Comparison of ENCODE assay signal across 9 cellular contexts in the genomic region with DNA sequence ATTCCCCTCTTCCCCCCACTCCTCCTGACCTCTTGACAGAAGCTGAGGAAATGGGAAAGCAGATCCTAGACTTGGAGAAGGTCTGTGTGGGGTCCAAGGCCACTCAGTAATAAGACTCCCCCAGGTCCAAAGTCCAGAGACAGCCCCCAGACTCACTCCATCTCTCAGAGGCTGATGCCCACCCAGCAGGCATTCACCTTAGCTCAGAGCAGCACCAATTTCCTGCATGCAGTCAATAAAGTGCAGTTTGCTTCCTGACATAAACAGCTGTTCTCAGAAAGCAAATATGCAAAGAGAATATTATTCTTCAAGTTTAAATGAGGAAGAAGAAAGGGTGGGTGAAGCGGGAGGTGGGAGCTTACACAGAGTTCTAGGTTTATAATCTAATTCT.
DNase-seq lines count a peak whose midpoint lies in the region; ATAC-seq lines count a peak whose summit lies in the region.
"Had no signal": no experiment of that assay in that cellular context is flagged by ENCODE, and none has a peak within 500 bp of the region (broad histone marks: within the 10 kb centered on the region; RNA-seq: fewer than 3 reads in every experiment).

No MANE protein-coding gene starts in this region.

- ATAC-seq in HG02840 (IDR thresholded peaks at IDR 0.05; ENCODE audit: low FRiP score, unreplicated experiment) (peak; percentile 28), naive B cell (ENCODE audit: low read depth in 2 of 2) (peak; percentile 47 to 53), GM18517 (IDR thresholded peaks at IDR 0.05; ENCODE audit: unreplicated experiment) (no peak), GM21737 (IDR thresholded peaks at IDR 0.05; ENCODE audit: unreplicated experiment) (no peak)

- peak overlapping the region; percentile 94 to 99 (median 98) for H3K27ac Mint-ChIP-seq in naive B cell

- no peaks in the 10 kb centered on the region for H3K36me3 ChIP-seq in BLaER1 treated with 17β-estradiol and CSF1 and Interleukin-3, amounts not matched to agents 10 nM and 100 nM

- H3K36me3 Mint-ChIP-seq in naive B cell: no peaks in the 10 kb centered on the region

- peak overlapping the region in 9 of 11 experiments; percentile 49 to 96 (median 67); a peak in 14 of 22 replicates for H3K27ac ChIP-seq in BLaER1 treated with 17β-estradiol and CSF1 and Interleukin-3, amounts not matched to agents 10 nM and 100 nM
- peak overlapping the region; percentile 90 for H3K27ac ChIP-seq in angular gyrus (ENCODE audit: low read depth, low read length)

- peak overlapping the region; percentile 76 to 97 (median 94) for H3K4me3 Mint-ChIP-seq in naive B cell

- peaks cover 29 to 44% (median 35%) of the 10 kb centered on the region in 3 donors for H3K4me1 Mint-ChIP-seq in naive B cell

- peak overlapping the region in 5 of 11 experiments; percentile 1 to 80 (median 77); a peak in 9 of 22 replicates for H3K9ac ChIP-seq in BLaER1 treated with 17β-estradiol and CSF1 and Interleukin-3, amounts not matched to agents 10 nM and 100 nM

- peak overlapping the region; percentile 63 to 97 (median 77) for H3K4me2 ChIP-seq in BLaER1 treated with 17β-estradiol and CSF1 and Interleukin-3, amounts not matched to agents 10 nM and 100 nM

- peak overlapping the region in 3 of 10 experiments; percentile 14 to 32 (median 21); a peak in 3 of 20 replicates for H3K4me3 ChIP-seq in BLaER1 treated with 17β-estradiol and CSF1 and Interleukin-3, amounts not matched to agents 10 nM and 100 nM

- no peaks in the 10 kb centered on the region for H3K9me3 ChIP-seq in BLaER1 treated with 17β-estradiol and CSF1 and Interleukin-3, amounts not matched to agents 10 nM and 100 nM (replicated peaks in 1 of 11)

- H4K20me1 ChIP-seq in BLaER1 treated with 17β-estradiol and CSF1 and Interleukin-3, amounts not matched to agents 10 nM and 100 nM: no peaks in the 10 kb centered on the region

- no peaks in the 10 kb centered on the region for H3K27me3 Mint-ChIP-seq in naive B cell

- H3K27me3 ChIP-seq in BLaER1 treated with 17β-estradiol and CSF1 and Interleukin-3, amounts not matched to agents 10 nM and 100 nM: no peaks in the 10 kb centered on the region

- H3K4me1 ChIP-seq in BLaER1 treated with 17β-estradiol and CSF1 and Interleukin-3, amounts not matched to agents 10 nM and 100 nM: peaks cover 46 to 67% (median 51%) of the 10 kb centered on the region in 10 experiments

- H3K9me3 Mint-ChIP-seq in naive B cell: peaks cover 0 to 3% (median 0%) of the 10 kb centered on the region in 7 donors

- DNase-seq in naive B cell (peak; percentile 36), LoVo (ENCODE audit: low spot score) (no peak), SHP77 treated with DMSO at 0.1 percent for 48 hours (lab: John Stamatoyannopoulos, UW) (no peak)
- DNase-seq: NCI-H146 had no signal

Comparison
In these comparisons a context has a peak if more than half of its experiments do, and no peak if none do; other contexts are left out.
1. ATAC-seq: peak in HG02840 (single experiment) and naive B cell (2 of 2); none in GM18517 (single experiment) and GM21737 (single experiment).